Comparison of ENCODE assay signal across 18 cellular contexts in genomic region chr5:3010301-3010952, GRCh38.
DNase-seq lines count a peak whose midpoint lies in the region; ATAC-seq and TF ChIP-seq lines count a peak whose summit lies in the region.
"Had no signal": no experiment of that assay in that cellular context is flagged by ENCODE, and none has a peak within 500 bp of the region (broad histone marks: within the 10 kb centered on the region; RNA-seq: fewer than 3 reads in every experiment).

No MANE protein-coding gene starts in this region.

- intact Hi-C loops in mammary epithelial cell (cut with micrococcal nuclease): loop anchor here (2.0 to 5.0 kb wide), 2 partner anchors 163 to 260 kb away; partner anchors contain the start of gene IRX2

- H3K27me3 ChIP-seq in DND-41 (ENCODE audit: insufficient read depth, low read length, poor library complexity) (no peaks in the 10 kb centered on the region), mammary epithelial cell (ENCODE audit: insufficient read depth, low read length) (no peaks in the 10 kb centered on the region)
- H3K27me3 ChIP-seq: Peyer's patch had no signal

- H3K4me2 ChIP-seq in DND-41 (ENCODE audit: insufficient read depth, low read length) (no peak overlapping the region), mammary epithelial cell (ENCODE audit: insufficient read depth, low read depth, low read length) (peak overlapping the region; percentile 79)

- 11% methylated on average over 9 of the region's 9 CpGs for WGBS in mammary epithelial cell (ENCODE audit: low coverage, missing lambda C conversion rate)

- H4K20me1 ChIP-seq in DND-41 (ENCODE audit: insufficient read depth, low read length): no peaks in the 10 kb centered on the region
- no peaks in the 10 kb centered on the region for H4K20me1 ChIP-seq in mammary epithelial cell (ENCODE audit: insufficient read depth, low read length)

- no peaks in the 10 kb centered on the region for H3K4me1 Mint-ChIP-seq in osteocyte (ENCODE audit: unreplicated experiment)
- H3K4me1 Mint-ChIP-seq in activated T-cell treated with anti-CD3 and anti-CD28 coated beads, Interleukin-2, amount 50 U/mL, for 24 hours (ENCODE audit: low read depth): no peaks in the 10 kb centered on the region
- H3K4me1 Mint-ChIP-seq: IgD-negative memory B cell had no signal

- H3K36me3 ChIP-seq in DND-41 (ENCODE audit: insufficient read depth, low read length): no peaks in the 10 kb centered on the region
- no peaks in the 10 kb centered on the region for H3K36me3 ChIP-seq in mammary epithelial cell (ENCODE audit: insufficient read depth, low read length)
- H3K36me3 ChIP-seq: Peyer's patch had no signal

- H3K9me3 Mint-ChIP-seq in osteocyte (ENCODE audit: unreplicated experiment): peaks cover 36% of the 10 kb centered on the region
- H3K9me3 Mint-ChIP-seq in activated T-cell treated with anti-CD3 and anti-CD28 coated beads, Interleukin-2, amount 50 U/mL, for 24 hours: no peaks in the 10 kb centered on the region

- H3K27me3 Mint-ChIP-seq in osteocyte (ENCODE audit: unreplicated experiment): no peaks in the 10 kb centered on the region
- no peaks in the 10 kb centered on the region for H3K27me3 Mint-ChIP-seq in activated T-cell treated with anti-CD3 and anti-CD28 coated beads, Interleukin-2, amount 50 U/mL, for 24 hours
- H3K27me3 Mint-ChIP-seq: IgD-negative memory B cell had no signal

- H3K79me2 ChIP-seq in DND-41 (ENCODE audit: insufficient read depth, low read length) (no peaks in the 10 kb centered on the region), mammary epithelial cell (ENCODE audit: insufficient read depth, low read length) (no peaks in the 10 kb centered on the region)

- no TSS peak for BruUV-seq in mammary epithelial cell (replicated peaks; lab: Mats Ljungman, UMichigan)

- DNase-seq in DND-41 (no peak), mammary epithelial cell (peak; percentile 71), epithelial cell of prostate (ENCODE audit: low read depth, low spot score) (peak; percentile 12), osteocyte (ENCODE audit: extremely low spot score, unreplicated experiment) (peak; percentile 36)
- DNase-seq in activated T-cell treated with anti-CD3 and anti-CD28 coated beads, Interleukin-2, amount 50 U/mL, for 24 hours: no peak
- DNase-seq: GDM1, NCI-H1694, NCI-H2081, NCI-H2171, NCI-H524 treated with DMSO at 0.1 percent for 48 hours, NCI-H82, Peyer's patch had no signal

- H3K9ac ChIP-seq in DND-41 (ENCODE audit: low read depth, low read length): no peak overlapping the region
- no peak overlapping the region for H3K9ac ChIP-seq in mammary epithelial cell (ENCODE audit: insufficient read depth, low read length)

- H3K4me3 ChIP-seq in DND-41 (ENCODE audit: low read depth in 1 of 2, low read length in 2 of 2): no peak overlapping the region
- H3K4me3 ChIP-seq in mammary epithelial cell (replicated peaks in 1 of 3; ENCODE audit: insufficient read depth in 1 of 3, low read depth in 2 of 3, low read length in 3 of 3): no peak overlapping the region
- H3K4me3 ChIP-seq: Peyer's patch had no signal

- CTCF ChIA-PET in mammary epithelial cell (lab: Charles Lee; ENCODE audit: low non-redundant PET): interaction anchor here (0.6 kb wide), 1 partner anchor 267 kb away, joined by 5 read pairs; no protein-coding TSS in a partner anchor

- no peaks in the 10 kb centered on the region for H3K36me3 Mint-ChIP-seq in osteocyte (ENCODE audit: unreplicated experiment)
- H3K36me3 Mint-ChIP-seq in activated T-cell treated with anti-CD3 and anti-CD28 coated beads, Interleukin-2, amount 50 U/mL, for 24 hours (ENCODE audit: low read depth): no peaks in the 10 kb centered on the region
- H3K36me3 Mint-ChIP-seq: IgD-negative memory B cell had no signal

- H3K4me1 ChIP-seq in DND-41 (ENCODE audit: insufficient read depth, low read length) (peaks cover 20% of the 10 kb centered on the region), mammary epithelial cell (ENCODE audit: insufficient read depth, low read length) (peaks cover 17% of the 10 kb centered on the region)
- H3K4me1 ChIP-seq: Peyer's patch had no signal

- H2AFZ ChIP-seq in DND-41 (ENCODE audit: low read depth, low read length) (peak overlapping the region; percentile 59), mammary epithelial cell (ENCODE audit: low read depth, low read length) (peak overlapping the region; percentile 72)

- H3K27ac Mint-ChIP-seq in osteocyte (ENCODE audit: unreplicated experiment): no peak overlapping the region
- H3K27ac Mint-ChIP-seq in activated T-cell treated with anti-CD3 and anti-CD28 coated beads, Interleukin-2, amount 50 U/mL, for 24 hours: no peak overlapping the region
- H3K27ac Mint-ChIP-seq: IgD-negative memory B cell had no signal

- ATAC-seq in DND-41 (ENCODE audit: insufficient read depth, low read depth) (peak; percentile 56; the same call in 2 of the 3 replicates), HG03565 (IDR thresholded peaks at IDR 0.05; ENCODE audit: unreplicated experiment) (no peak), HG03571 (IDR thresholded peaks at IDR 0.05; ENCODE audit: unreplicated experiment) (no peak), GM21723 (IDR thresholded peaks at IDR 0.05; ENCODE audit: unreplicated experiment) (no peak)
- ATAC-seq: Right ventricle myocardium inferior had no signal

- H3K9me3 ChIP-seq in DND-41 (ENCODE audit: insufficient read depth, low read length, severe bottlenecking): no peaks in the 10 kb centered on the region
- H3K9me3 ChIP-seq in mammary epithelial cell (replicated peaks; ENCODE audit: insufficient read depth, low read length): no peaks in the 10 kb centered on the region
- H3K9me3 ChIP-seq: Peyer's patch had no signal

- H3K27ac ChIP-seq in DND-41 (ENCODE audit: low read length) (peak overlapping the region; percentile 79), mammary epithelial cell (ENCODE audit: insufficient read depth, low read depth, low read length) (peak overlapping the region; percentile 51), epithelial cell of prostate (no peak overlapping the region)
- H3K27ac ChIP-seq: C4-2B, Peyer's patch had no signal

- in situ Hi-C loops in mammary epithelial cell (cut with MboI; ENCODE audit: low sequenced_read_pairs in 2 of 2): no loop called here

- H3K4me3 Mint-ChIP-seq in osteocyte (ENCODE audit: unreplicated experiment): no peak overlapping the region
- H3K4me3 Mint-ChIP-seq in activated T-cell treated with anti-CD3 and anti-CD28 coated beads, Interleukin-2, amount 50 U/mL, for 24 hours: no peak overlapping the region
- H3K4me3 Mint-ChIP-seq: IgD-negative memory B cell had no signal

- dilution Hi-C loops in mammary epithelial cell (cut with HindIII; ENCODE audit: low sequenced_read_pairs): no loop called here

- TF ChIP-seq CTCF in DND-41 (IDR thresholded peaks at IDR 0.05; ENCODE audit: borderline replicate concordance, extremely low read depth, low read length, poor library complexity, severe bottlenecking): no peak
- TF ChIP-seq CTCF in mammary epithelial cell (conservative IDR thresholded peaks at IDR 0.05 in 1 of 2, IDR thresholded peaks at IDR 0.05 in 1 of 2; ENCODE audit: extremely low read depth in 1 of 2, insufficient read depth in 1 of 2, low read depth in 1 of 2, low read length in 2 of 2): no peak
- no peak for TF ChIP-seq CTCF in osteocyte (IDR thresholded peaks at IDR 0.05)

Comparison
In these comparisons a context has a peak if more than half of its experiments do, and no peak if none do; other contexts are left out.
1. DNase-seq: peak in mammary epithelial cell (single experiment), epithelial cell of prostate (single experiment) and osteocyte (single experiment); none in DND-41 (single experiment) and activated T-cell treated with anti-CD3 and anti-CD28 coated beads, Interleukin-2, amount 50 U/mL, for 24 hours (single experiment).